In genomic region chr16:50408001-50408400, GRCh38 we compare ENCODE assay signal across 24 cellular contexts.
"Had no signal": no experiment of that assay in that cellular context is flagged by ENCODE, and none has a peak within 500 bp of the region (broad histone marks: within the 10 kb centered on the region; RNA-seq: fewer than 3 reads in every experiment).

No MANE protein-coding gene starts in this region.

- H3K4me3 ChIP-seq: coronary artery, gastrocnemius medialis, lung, prostate gland, sigmoid colon, skin epidermis, spleen, thoracic aorta, tibial nerve, upper lobe of left lung had no signal

- H3K27me3 Mint-ChIP-seq: stimulated activated naive CD8-positive, alpha-beta T cell treated with anti-CD3 and anti-CD28 coated beads, Interleukin-15, Interleukin-2, amounts not matched to agents 100 ng/mL and 50 ng/mL, for 24 hours had no signal

- H3K36me3 Mint-ChIP-seq: memory B cell, natural killer cell had no signal

- DNase-seq: dermis blood vessel endothelial cell; effector memory CD8-positive, alpha-beta T cell; foreskin fibroblast; gastrocnemius medialis; left ventricle myocardium superior; natural killer cell; right cardiac atrium; sigmoid colon; spleen; stimulated activated CD4-positive, alpha-beta T cell treated with anti-CD3 and anti-CD28 coated beads, Interleukin-4, amount 100 ng/mL, for 4 hours; stimulated activated naive B cell treated with anti-CD40 and anti-IgM and Interleukin-4, amounts not matched to agents 10 μg/mL and 1 μg/mL and 100 μg/mL, for 72 hours; upper lobe of left lung had no signal

- H3K9me3 ChIP-seq: gastrocnemius medialis, neutrophil, prostate gland, sigmoid colon, thoracic aorta, upper lobe of left lung had no signal

- H3K4me1 Mint-ChIP-seq: memory B cell; natural killer cell; stimulated activated naive B cell treated with anti-CD40 and anti-IgM and Interleukin-4, amounts not matched to agents 10 μg/mL and 1 μg/mL and 100 μg/mL, for 72 hours had no signal

- ATAC-seq: effector memory CD8-positive, alpha-beta T cell; gastrocnemius medialis; left ventricle myocardium superior; natural killer cell; right cardiac atrium; stimulated activated naive B cell treated with anti-CD40 and anti-IgM and Interleukin-4, amounts not matched to agents 10 μg/mL and 1 μg/mL and 100 μg/mL, for 72 hours had no signal

- FAIRE-seq: endometrium, keratinocyte, urothelium cell line had no signal

- H3K9me3 Mint-ChIP-seq: effector memory CD8-positive, alpha-beta T cell; natural killer cell; stimulated activated naive CD8-positive, alpha-beta T cell treated with anti-CD3 and anti-CD28 coated beads, Interleukin-15, Interleukin-2, amounts not matched to agents 100 ng/mL and 50 ng/mL, for 24 hours had no signal

- H3K27me3 ChIP-seq: gastrocnemius medialis, neutrophil, sigmoid colon, spleen, tibial nerve, upper lobe of left lung had no signal

- H3K27ac ChIP-seq: coronary artery, gastrocnemius medialis, neutrophil, prostate gland, sigmoid colon, skin epidermis, spleen, thoracic aorta, tibial nerve, upper lobe of left lung had no signal

- H3K4me3 Mint-ChIP-seq: effector memory CD8-positive, alpha-beta T cell; memory B cell; natural killer cell; stimulated activated naive B cell treated with anti-CD40 and anti-IgM and Interleukin-4, amounts not matched to agents 10 μg/mL and 1 μg/mL and 100 μg/mL, for 72 hours; stimulated activated naive CD8-positive, alpha-beta T cell treated with anti-CD3 and anti-CD28 coated beads, Interleukin-15, Interleukin-2, amounts not matched to agents 100 ng/mL and 50 ng/mL, for 24 hours had no signal

- H3K27ac Mint-ChIP-seq: effector memory CD8-positive, alpha-beta T cell; memory B cell; natural killer cell; stimulated activated naive B cell treated with anti-CD40 and anti-IgM and Interleukin-4, amounts not matched to agents 10 μg/mL and 1 μg/mL and 100 μg/mL, for 72 hours; stimulated activated naive CD8-positive, alpha-beta T cell treated with anti-CD3 and anti-CD28 coated beads, Interleukin-15, Interleukin-2, amounts not matched to agents 100 ng/mL and 50 ng/mL, for 24 hours had no signal

- H3K36me3 ChIP-seq: gastrocnemius medialis, neutrophil, prostate gland, sigmoid colon, spleen, thoracic aorta, tibial nerve, upper lobe of left lung had no signal

- H3K4me1 ChIP-seq: gastrocnemius medialis, prostate gland, sigmoid colon, spleen, tibial nerve, upper lobe of left lung had no signal
